In genomic region chr2:73110622-73111299, GRCh38 we compare ENCODE assay signal across 8 cellular contexts. TPM values are rescaled to one million over a fixed set of nuclear protein-coding genes. Genes with fewer than 3 reads are reported as not detected.
DNase-seq lines count a peak whose midpoint lies in the region; ATAC-seq, FAIRE-seq and TF ChIP-seq lines count a peak whose summit lies in the region.

No MANE protein-coding gene starts in this region.

- no peak overlapping the region for H2AFZ ChIP-seq in keratinocyte (ENCODE audit: control insufficient read depth, low read length)

- peaks cover 9% of the 10 kb centered on the region for H4K20me1 ChIP-seq in keratinocyte (ENCODE audit: control insufficient read depth, extremely low read depth, insufficient read depth, low read length)

- H3K27me3 ChIP-seq in keratinocyte (ENCODE audit: control insufficient read depth, extremely low read depth, insufficient read depth, low read length) (no peaks in the 10 kb centered on the region), stomach smooth muscle (ENCODE audit: control insufficient read depth in 1 of 2, insufficient read depth in 2 of 2, low read length in 2 of 2) (no peaks in the 10 kb centered on the region)

- H3K27ac ChIP-seq in angular gyrus (ENCODE audit: low read depth, low read length) (peak overlapping the region; percentile 45), keratinocyte (ENCODE audit: control insufficient read depth, insufficient read depth, low read length) (peak overlapping the region; percentile 94), stomach smooth muscle (ENCODE audit: low read length) (no peak overlapping the region)

- H3K9ac ChIP-seq in keratinocyte (ENCODE audit: control insufficient read depth, extremely low read depth, insufficient read depth, low read length), result peak overlapping the region; percentile 97
- H3K9ac ChIP-seq in stomach smooth muscle (ENCODE audit: low read length in 2 of 2), result peak overlapping the region; percentile 84 to 91

- H3K36me3 ChIP-seq in keratinocyte (ENCODE audit: control insufficient read depth in 2 of 2, extremely low read depth in 1 of 2, insufficient read depth in 2 of 2, low read length in 2 of 2) (peaks cover 0 to 9% of the 10 kb centered on the region in 2 experiments), stomach smooth muscle (ENCODE audit: control insufficient read depth in 2 of 2, insufficient read depth in 2 of 2, low read length in 2 of 2) (no peaks in the 10 kb centered on the region)

- H3K9me3 ChIP-seq in keratinocyte (ENCODE audit: control insufficient read depth, low read depth, low read length) (no peaks in the 10 kb centered on the region), stomach smooth muscle (ENCODE audit: control insufficient read depth in 2 of 2, low read length in 2 of 2) (no peaks in the 10 kb centered on the region)

- no peaks in the 10 kb centered on the region for H3K9me1 ChIP-seq in keratinocyte (ENCODE audit: control insufficient read depth, extremely low read depth, insufficient read depth, low read length)

- dilution Hi-C loops in keratinocyte (cut with MboI; ENCODE audit: extremely low pct_ligation_motif_present, low sequenced_read_pairs), result no loop called here

- no peak for FAIRE-seq in keratinocyte (lab: Jason Lieb, UNC)

- peak; percentile 14 for DNase-seq in activated CD4-positive, CD25-positive, alpha-beta regulatory T cell treated with anti-CD3 and anti-CD28 coated beads, Interleukin-2, amount 50 U/mL, for 72 hours
- DNase-seq in keratinocyte (ENCODE audit: low read depth, low spot score), result no peak
- DNase-seq in dedifferentiated amniotic fluid mesenchymal stem cell (ENCODE audit: extremely low spot score), result no peak
- no peak for DNase-seq in SHP77 (lab: John Stamatoyannopoulos, UW)

- ATAC-seq in activated CD4-positive, CD25-positive, alpha-beta regulatory T cell treated with anti-CD3 and anti-CD28 coated beads, Interleukin-2, amount 50 U/mL, for 24 hours, result no peak
- no peak for ATAC-seq in GM19035 (IDR thresholded peaks at IDR 0.05; ENCODE audit: unreplicated experiment)

- no peak for TF ChIP-seq CTCF in keratinocyte (optimal IDR thresholded peaks at IDR 0.05 in 1 of 3, IDR thresholded peaks at IDR 0.05 in 1 of 3, conservative IDR thresholded peaks at IDR 0.05 in 1 of 3; ENCODE audit: extremely low read depth in 1 of 3, insufficient read depth in 2 of 3, low read length in 3 of 3)

- peak overlapping the region; percentile 64 to 97 (median 94) for H3K4me3 ChIP-seq in keratinocyte (ENCODE audit: control insufficient read depth in 2 of 3, extremely low read depth in 1 of 3, insufficient read depth in 2 of 3, low read depth in 1 of 3, low read length in 3 of 3)
- peak overlapping the region; percentile 81 to 88 for H3K4me3 ChIP-seq in stomach smooth muscle (ENCODE audit: low read length in 2 of 2)

- H3K79me2 ChIP-seq in keratinocyte (ENCODE audit: control insufficient read depth, insufficient read depth, low read length), result peaks cover 68% of the 10 kb centered on the region

- peak overlapping the region; percentile 99 for H3K4me2 ChIP-seq in keratinocyte (ENCODE audit: control insufficient read depth, extremely low read depth, insufficient read depth, low read depth, low read length)

- peaks cover 37% of the 10 kb centered on the region for H3K4me1 ChIP-seq in keratinocyte (ENCODE audit: control insufficient read depth, extremely low read depth, insufficient read depth, low read length)
- peaks cover 43% of the 10 kb centered on the region for H3K4me1 ChIP-seq in stomach smooth muscle (ENCODE audit: control insufficient read depth, insufficient read depth, low read length)

RNA-seq across cellular contexts. Expression of gene RAB11FIP5, which starts 2.0 kb away (rescaled TPM):
- polyA plus RNA-seq in keratinocyte, result 39.7 to 41.2 TPM (median 40.1 TPM) in 3 replicates
- 12.2 TPM for polyA plus RNA-seq in keratinocyte (2011; ENCODE audit: low read depth)
- 40.5 and 47.1 TPM in 2 replicates for polyA plus RNA-seq in keratinocyte (2011; cell fraction: cytosol; rRNA removed)
- 59.8 and 69.0 TPM in 2 replicates for polyA plus RNA-seq in keratinocyte (2011; cell fraction: nucleus; rRNA removed)
- polyA plus RNA-seq in keratinocyte (2012; ENCODE audit: low replicate concordance), result 42.8 and 45.3 TPM in 2 replicates
- polyA minus RNA-seq in keratinocyte, result 60.6 to 97.3 TPM (median 69.6 TPM) in 3 replicates
- polyA minus RNA-seq in keratinocyte (2011; cell fraction: cytosol; rRNA and poly(A)+ RNA removed), result 43.2 TPM
- 36.5 and 54.3 TPM in 2 replicates for polyA minus RNA-seq in keratinocyte (2011; cell fraction: nucleus; rRNA and poly(A)+ RNA removed)

RNA-seq across cellular contexts. Expression of gene SFXN5, which starts 39.2 kb away (rescaled TPM):
- polyA plus RNA-seq in keratinocyte, result 5.1 to 9.9 TPM (median 6.3 TPM) in 3 replicates
- polyA plus RNA-seq in keratinocyte (2011; ENCODE audit: low read depth), result 3.7 TPM
- polyA plus RNA-seq in keratinocyte (2011; cell fraction: cytosol; rRNA removed), result 3.3 and 4.8 TPM in 2 replicates
- 15.0 and 17.0 TPM in 2 replicates for polyA plus RNA-seq in keratinocyte (2011; cell fraction: nucleus; rRNA removed)
- 3.1 and 4.8 TPM in 2 replicates for polyA plus RNA-seq in keratinocyte (2012; ENCODE audit: low replicate concordance)
- 6.9 to 20.5 TPM (median 7.4 TPM) in 3 replicates for polyA minus RNA-seq in keratinocyte
- polyA minus RNA-seq in keratinocyte (2011; cell fraction: cytosol; rRNA and poly(A)+ RNA removed), result 6.1 TPM
- 9.0 and 10.0 TPM in 2 replicates for polyA minus RNA-seq in keratinocyte (2011; cell fraction: nucleus; rRNA and poly(A)+ RNA removed)
